In the genomic region with DNA sequence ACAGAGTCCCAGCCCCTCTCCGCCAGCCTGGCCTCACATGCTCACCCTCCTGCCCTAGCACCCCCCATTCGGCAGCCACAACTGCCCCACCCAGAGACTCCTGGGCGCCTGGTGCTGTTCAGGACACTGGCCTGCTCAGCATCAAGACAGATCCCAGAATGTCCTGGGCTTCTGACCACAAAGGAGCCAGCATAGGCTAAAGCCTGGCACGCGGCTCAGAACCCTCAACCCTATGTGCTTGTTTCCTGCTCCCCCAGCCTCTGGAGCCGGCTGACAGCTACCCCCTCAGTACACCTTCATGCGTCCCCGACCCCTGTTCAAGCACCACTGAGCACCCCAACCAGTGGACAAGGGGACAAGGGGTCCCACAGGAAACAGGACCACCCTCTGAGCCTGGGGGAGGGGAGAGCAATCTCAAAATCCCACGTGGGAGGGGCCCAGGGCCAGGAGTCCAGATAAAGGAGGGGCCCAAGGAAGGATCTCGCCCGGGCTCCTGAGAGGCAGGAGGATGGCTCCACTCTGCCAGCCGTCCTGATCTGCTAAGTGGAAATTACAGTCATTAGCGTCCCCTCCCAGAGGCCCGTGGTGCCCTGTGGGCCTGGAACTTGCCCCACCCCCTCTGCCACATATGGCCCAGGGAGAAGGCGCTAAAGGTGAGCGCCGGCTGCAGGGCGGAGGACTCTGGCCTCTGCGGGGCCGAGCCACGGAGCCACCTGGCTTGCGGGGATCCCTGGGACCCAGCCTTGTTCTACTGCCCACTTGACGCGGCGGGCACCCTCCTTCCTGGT, we compare ENCODE assay signal across 8 cellular contexts. TPM values are rescaled to one million over a fixed set of nuclear protein-coding genes. Genes with fewer than 3 reads are reported as not detected.
DNase-seq lines count a peak whose midpoint lies in the region; ATAC-seq and TF ChIP-seq lines count a peak whose summit lies in the region.

No MANE protein-coding gene starts in this region.

- TF ChIP-seq CTCF in astrocyte of the cerebellum (IDR thresholded peaks at IDR 0.05; ENCODE audit: low read depth, low read length, missing control alignments) (no peak), thoracic aorta (IDR thresholded peaks at IDR 0.05) (no peak)

- H3K27ac ChIP-seq in ACC112 (ENCODE audit: low read depth, low read length), result peak overlapping the region; percentile 38
- peak overlapping the region; percentile 62 for H3K27ac ChIP-seq in layer of hippocampus (ENCODE audit: low read depth, low read length)
- peak overlapping the region; percentile 81 to 96 for H3K27ac ChIP-seq in thoracic aorta

- H3K27me3 ChIP-seq in ACC112 (ENCODE audit: insufficient read depth, low read length) (no peaks in the 10 kb centered on the region), layer of hippocampus (ENCODE audit: control insufficient read depth, insufficient read depth, low read length) (peaks cover 31% of the 10 kb centered on the region), thoracic aorta (replicated peaks; ENCODE audit: insufficient read depth) (no peaks in the 10 kb centered on the region)

- H3K4me1 ChIP-seq in ACC112 (ENCODE audit: control insufficient read depth, insufficient read depth, low read length, unreplicated experiment) (peaks cover 50% of the 10 kb centered on the region), thoracic aorta (ENCODE audit: control insufficient read depth in 1 of 2, low read depth in 2 of 2) (peaks cover 35 to 57% of the 10 kb centered on the region in 2 donors)

- H2AFZ ChIP-seq in ACC112 (ENCODE audit: low read length, unreplicated experiment), result no peak overlapping the region

- DNase-seq in HK-2 (ENCODE audit: unreplicated experiment), result peak; percentile 70
- no peak for DNase-seq in astrocyte of the cerebellum (ENCODE audit: low read depth)
- DNase-seq in thoracic aorta (ENCODE audit: low spot score), result no peak
- no peak for DNase-seq in SHP77 treated with DMSO at 0.1 percent for 48 hours (lab: John Stamatoyannopoulos, UW)
- DNase-seq in NCI-H2029 treated with DMSO at 0.1 percent for 48 hours (lab: John Stamatoyannopoulos, UW), result no peak

- in situ Hi-C loops in astrocyte of the cerebellum (cut with HindIII; ENCODE audit: low sequenced_read_pairs), result no loop called here

- H3K4me3 ChIP-seq in ACC112 (ENCODE audit: low read depth, low read length) (peak overlapping the region; percentile 97), astrocyte of the cerebellum (ENCODE audit: low read depth, low read length) (peak overlapping the region; percentile 68), thoracic aorta (peak overlapping the region; percentile 98)

- H3K36me3 ChIP-seq in ACC112 (ENCODE audit: insufficient read depth, low read length), result no peaks in the 10 kb centered on the region
- no peaks in the 10 kb centered on the region for H3K36me3 ChIP-seq in thoracic aorta

- no peak for ATAC-seq in thoracic aorta (ENCODE audit: insufficient number of reproducible peaks, low FRiP score, low read depth)
- no peak for ATAC-seq in GM21576 (IDR thresholded peaks at IDR 0.05; ENCODE audit: unreplicated experiment)

- H3K79me2 ChIP-seq in ACC112 (ENCODE audit: control insufficient read depth, insufficient read depth, low read length, unreplicated experiment), result no peaks in the 10 kb centered on the region

- H3K9me3 ChIP-seq in thoracic aorta, result no peaks in the 10 kb centered on the region

RNA-seq across cellular contexts. Expression of gene GPR132, which starts 27.1 kb away (rescaled TPM):
- 10 to 100 TPM in 1 of 2 donors, 1 to 10 TPM in 1; 2.3 to 18.6 TPM for total RNA-seq in thoracic aorta

Comparison
In these comparisons a context has a peak if more than half of its experiments do, and no peak if none do; other contexts are left out.
1. H3K27ac ChIP-seq: peak in every context shown above with its lines; median percentile 88 in thoracic aorta; 62 in layer of hippocampus; 38 in ACC112.